ENCODE assay signal across 12 cellular contexts in genomic region chr5:73901455-73901854, GRCh38.
DNase-seq lines count a peak whose midpoint lies in the region; ATAC-seq, FAIRE-seq and TF ChIP-seq lines count a peak whose summit lies in the region.
"Had no signal": no experiment of that assay in that cellular context is flagged by ENCODE, and none has a peak within 500 bp of the region (broad histone marks: within the 10 kb centered on the region; RNA-seq: fewer than 3 reads in every experiment).

No MANE protein-coding gene starts in this region.

- peaks cover 1% of the 10 kb centered on the region for H3K9me3 ChIP-seq in left ventricle myocardium inferior (replicated peaks)
- no peaks in the 10 kb centered on the region for H3K9me3 ChIP-seq in right cardiac atrium (ENCODE audit: control insufficient read depth, low read length)

- intact Hi-C loops in left ventricle myocardium inferior (cut with micrococcal nuclease) = no loop called here
- intact Hi-C loops in right cardiac atrium (cut with DNase I) = loop anchor here in 2 of 4 donors (5.0 to 10.0 kb wide), 2 partner anchors 133 to 746 kb away; no protein-coding TSS in a partner anchor

- H3K27me3 ChIP-seq in left ventricle myocardium inferior (ENCODE audit: low read depth) = peaks cover 4% of the 10 kb centered on the region
- H3K27me3 ChIP-seq in right cardiac atrium (ENCODE audit: control insufficient read depth, insufficient read depth) = no peaks in the 10 kb centered on the region

- no peaks in the 10 kb centered on the region for H3K36me3 ChIP-seq in left ventricle myocardium inferior

- no peak for FAIRE-seq in HTR-8/SVneo (lab: Jason Lieb, UNC)
- FAIRE-seq: colon had no signal

- no peak for ATAC-seq in right cardiac atrium

- 39% methylated on average over 4 of the region's 4 CpGs for WGBS in right cardiac atrium

- H3K27ac ChIP-seq in left ventricle myocardium inferior (replicated peaks) (peak overlapping the region; percentile 64), right cardiac atrium (ENCODE audit: low read length) (no peak overlapping the region)
- H3K27ac ChIP-seq: HL-60 had no signal

- peak overlapping the region; percentile 32 for H3K4me3 ChIP-seq in left ventricle myocardium inferior
- H3K4me3 ChIP-seq in right cardiac atrium (ENCODE audit: low read length) = no peak overlapping the region

- DNase-seq in left ventricle myocardium inferior (no peak), right cardiac atrium (no peak), RPMI8226 (peak; percentile 17), iPS-NIHi11 (ENCODE audit: low spot score) (peak; percentile 42), GF-D8 (lab: John Stamatoyannopoulos, UW) (no peak), HTR-8/SVneo (ENCODE audit: insufficient read length, low spot score) (no peak)
- no peak for DNase-seq in stimulated activated CD4-positive, alpha-beta T cell treated with anti-CD3 and anti-CD28 coated beads, Interleukin-12 subunit alpha, Interleukin-12 subunit beta, amount 100 ng/mL, for 4 hours
- no peak for DNase-seq in stimulated activated CD4-positive, alpha-beta T cell treated with anti-CD3 and anti-CD28 coated beads, Interleukin-15, amount 100 ng/mL, for 24 hours
- DNase-seq: NCI-H226, occipital lobe had no signal

- no peak for TF ChIP-seq CTCF in left ventricle myocardium inferior (IDR thresholded peaks at IDR 0.05; ENCODE audit: borderline replicate concordance)

- H3K4me1 ChIP-seq in left ventricle myocardium inferior (peaks cover 44% of the 10 kb centered on the region), right cardiac atrium (ENCODE audit: control insufficient read depth, insufficient read depth, low read length) (no peaks in the 10 kb centered on the region)

Comparison
In these comparisons a context has a peak if more than half of its experiments do, and no peak if none do; other contexts are left out.
1. DNase-seq: peak in RPMI8226 (single experiment) and iPS-NIHi11 (single experiment); none in left ventricle myocardium inferior (single experiment), right cardiac atrium (0 of 3), stimulated activated CD4-positive, alpha-beta T cell treated with anti-CD3 and anti-CD28 coated beads, Interleukin-12 subunit alpha, Interleukin-12 subunit beta, amount 100 ng/mL, for 4 hours (single experiment), GF-D8 (single experiment), HTR-8/SVneo (single experiment) and stimulated activated CD4-positive, alpha-beta T cell treated with anti-CD3 and anti-CD28 coated beads, Interleukin-15, amount 100 ng/mL, for 24 hours (single experiment).